Comparison of ENCODE assay signal across 19 cellular contexts in genomic region chr16:15057755-15058417, GRCh38.
"Had no signal": no experiment of that assay in that cellular context is flagged by ENCODE, and none has a peak within 500 bp of the region (broad histone marks: within the 10 kb centered on the region; RNA-seq: fewer than 3 reads in every experiment).

No MANE protein-coding gene starts in this region.

- H3K4me1 ChIP-seq: testis had no signal

- ATAC-seq: activated naive CD4-positive, alpha-beta T cell treated with anti-CD3 and anti-CD28 coated beads, Interleukin-2, amount 50 U/mL, for 72 hours; SK-N-SH treated with all-trans-retinoic acid at 6 μM for 48 hours; stimulated activated naive CD8-positive, alpha-beta T cell treated with anti-CD3 and anti-CD28 coated beads, Interleukin-15, amount 100 ng/mL, for 72 hours had no signal

- H3K4me3 Mint-ChIP-seq: activated CD4-positive, alpha-beta memory T cell treated with anti-CD3 and anti-CD28 coated beads, Interleukin-2, amount 10 ng/mL, durations not matched to agents 7 days and 5 days; stimulated activated naive CD8-positive, alpha-beta T cell treated with anti-CD3 and anti-CD28 coated beads, Interleukin-15, amount 100 ng/mL, for 72 hours; T-helper 1 cell treated with Interleukin-12 subunit alpha and Interleukin-12 subunit beta and Interleukin-4 antibody, amounts not matched to agents 30 μg/mL and 1 μg/mL, for 36 hours had no signal

- H3K27ac ChIP-seq: ovary, sigmoid colon, testis had no signal

- H3K4me3 ChIP-seq: ovary, sigmoid colon, testis had no signal

- H3K27ac Mint-ChIP-seq: activated CD4-positive, alpha-beta memory T cell treated with anti-CD3 and anti-CD28 coated beads, Interleukin-2, amount 10 ng/mL, durations not matched to agents 7 days and 5 days; activated naive CD4-positive, alpha-beta T cell treated with anti-CD3 and anti-CD28 coated beads, Interleukin-2, amount 50 U/mL, for 72 hours; stimulated activated naive CD8-positive, alpha-beta T cell treated with anti-CD3 and anti-CD28 coated beads, Interleukin-15, amount 100 ng/mL, for 72 hours; T-helper 1 cell treated with Interleukin-12 subunit alpha and Interleukin-12 subunit beta and Interleukin-4 antibody, amounts not matched to agents 30 μg/mL and 1 μg/mL, for 36 hours had no signal

- H3K27me3 ChIP-seq: ovary, sigmoid colon, testis had no signal

- DNase-seq: activated CD4-positive, alpha-beta memory T cell treated with anti-CD3 and anti-CD28 coated beads, Interleukin-2, amount 10 ng/mL, durations not matched to agents 7 days and 5 days; activated CD4-positive, alpha-beta T cell treated with anti-CD3 and anti-CD28 coated beads for 4 hours; activated gamma-delta T cell; activated T-cell treated with anti-CD3 and anti-CD28 coated beads, Interleukin-2, amount 50 U/mL, for 48 hours; amygdala; central memory CD4-positive, alpha-beta T cell; cortex of kidney; effector CD4-positive, alpha-beta T cell; foreskin fibroblast; glutamatergic neuron; ovary; sigmoid colon; stimulated activated CD4-positive, alpha-beta T cell treated with anti-CD3 and anti-CD28 coated beads, Interleukin-1b, Interleukin-23, amount 100 ng/mL, for 48 hours; stimulated activated naive CD8-positive, alpha-beta T cell treated with anti-CD3 and anti-CD28 coated beads, Interleukin-15, amount 100 ng/mL, for 72 hours; testis had no signal

- H3K27me3 Mint-ChIP-seq: activated CD4-positive, alpha-beta memory T cell treated with anti-CD3 and anti-CD28 coated beads, Interleukin-2, amount 10 ng/mL, durations not matched to agents 7 days and 5 days; brain; stimulated activated naive CD8-positive, alpha-beta T cell treated with anti-CD3 and anti-CD28 coated beads, Interleukin-15, amount 100 ng/mL, for 72 hours had no signal

- H3K36me3 ChIP-seq: ovary had no signal

- H3K9me3 Mint-ChIP-seq: activated CD4-positive, alpha-beta memory T cell treated with anti-CD3 and anti-CD28 coated beads, Interleukin-2, amount 10 ng/mL, durations not matched to agents 7 days and 5 days; activated naive CD4-positive, alpha-beta T cell treated with anti-CD3 and anti-CD28 coated beads, Interleukin-2, amount 50 U/mL, for 72 hours; stimulated activated naive CD8-positive, alpha-beta T cell treated with anti-CD3 and anti-CD28 coated beads, Interleukin-15, amount 100 ng/mL, for 72 hours; T-helper 1 cell treated with Interleukin-12 subunit alpha and Interleukin-12 subunit beta and Interleukin-4 antibody, amounts not matched to agents 30 μg/mL and 1 μg/mL, for 36 hours had no signal

- H3K9me3 ChIP-seq: ovary, sigmoid colon, testis had no signal
